ENCODE assay signal across 8 cellular contexts in the genomic region with DNA sequence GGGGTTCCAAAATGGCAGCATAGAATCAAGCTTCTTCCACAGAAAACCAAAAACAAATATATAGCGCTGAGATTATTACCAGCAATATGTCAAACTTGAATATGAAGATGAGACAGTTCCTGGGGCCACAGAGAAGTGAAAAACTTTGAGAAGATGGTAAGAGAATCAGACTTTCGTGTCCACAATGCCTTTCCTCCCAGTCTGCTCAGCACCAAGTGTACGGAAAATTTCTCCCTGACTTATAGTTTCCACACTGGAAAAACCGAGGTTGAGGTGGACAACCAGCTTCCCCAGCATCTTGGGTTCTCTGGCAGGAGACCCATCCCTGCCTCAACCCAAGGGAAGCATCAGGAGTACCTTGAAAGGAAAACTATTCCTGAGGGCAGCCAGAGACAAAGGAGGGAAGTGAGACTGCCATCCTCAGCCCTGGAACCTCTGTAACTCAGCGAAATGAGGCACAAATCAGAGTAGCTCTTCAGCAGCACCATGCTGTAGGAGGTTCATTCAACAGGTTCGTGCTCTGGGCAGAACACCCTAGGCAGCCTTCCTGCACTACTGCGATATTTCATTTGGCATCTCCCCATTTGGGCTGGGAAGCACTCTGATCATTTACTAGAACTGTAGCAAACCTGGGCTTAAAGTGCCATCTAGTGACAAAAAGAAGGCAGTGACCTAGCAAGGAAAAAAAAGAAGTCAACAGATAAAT. TPM values are rescaled to one million over a fixed set of nuclear protein-coding genes. Genes with fewer than 3 reads are reported as not detected.
DNase-seq lines count a peak whose midpoint lies in the region; ATAC-seq and TF ChIP-seq lines count a peak whose summit lies in the region.

No MANE protein-coding gene starts in this region.

- H3K4me1 ChIP-seq in heart left ventricle = peaks cover 0 to 4% (median 1%) of the 10 kb centered on the region in 12 donors

- peaks cover 0 to 16% (median 0%) of the 10 kb centered on the region in 12 donors for H3K9me3 ChIP-seq in heart left ventricle

- H3K4me3 ChIP-seq in GM12864 (ENCODE audit: low read depth, low read length) (no peak overlapping the region), heart left ventricle (no peak overlapping the region)

- no peaks in the 10 kb centered on the region for H3K27me3 ChIP-seq in heart left ventricle

- WGBS in heart left ventricle, 4 donors = 54 to 58% (median 56%) methylated on average over 7 of the region's 7 CpGs

- TF ChIP-seq CTCF in GM12864 (IDR thresholded peaks at IDR 0.05; ENCODE audit: low read depth, low read length, missing control alignments) (peak; percentile 70), heart left ventricle (IDR thresholded peaks at IDR 0.05) (peak; percentile 61 to 86 (median 79))

- intact Hi-C loops in heart left ventricle (cut with DNase I) = loop anchor here (1.0 to 10.0 kb wide), 10 partner anchors 50 to 1732 kb away; a partner anchor contains a TSS

- ATAC-seq in HG03432 (IDR thresholded peaks at IDR 0.05; ENCODE audit: unreplicated experiment) = peak; percentile 68
- peak; percentile 80 to 92 (median 88) for ATAC-seq in heart left ventricle
- no peak for ATAC-seq in HG02840 (IDR thresholded peaks at IDR 0.05; ENCODE audit: low FRiP score, unreplicated experiment)

- TF ChIP-seq POLR2A in heart left ventricle (IDR thresholded peaks at IDR 0.05) = no peak

- peak; percentile 70 for DNase-seq in AG08395 (ENCODE audit: low spot score)
- DNase-seq in GM12864 (ENCODE audit: low read depth) = peak; percentile 12
- peak; percentile 49 for DNase-seq in NCI-H510A treated with DMSO at 0.1 percent for 48 hours (lab: John Stamatoyannopoulos, UW)
- peak; percentile 24 to 32 for DNase-seq in activated T-cell treated with anti-CD3 and anti-CD28 coated beads, Interleukin-2, amount 50 U/mL, for 48 hours
- peak in 2 of 5 donors; percentile 37 to 46 for DNase-seq in heart left ventricle
- peak; percentile 68 for DNase-seq in renal cortical epithelial cell (ENCODE audit: low read depth)

- H3K27ac ChIP-seq in heart left ventricle = no peak overlapping the region

- no peaks in the 10 kb centered on the region for H3K36me3 ChIP-seq in heart left ventricle

RNA-seq across cellular contexts. Expression of a gene that starts 52.4 kb away (rescaled TPM):
- total RNA-seq in heart left ventricle = 10 to 100 TPM; 15.3 to 33.6 (median 30.4) TPM
- 10 to 100 TPM in 1 of 2 donors, 1 to 10 TPM in 1; 9.9 to 13.9 TPM for polyA plus RNA-seq in heart left ventricle
- 10.9 and 15.4 TPM in 2 replicates for total RNA-seq in renal cortical epithelial cell
